In genomic region chr9:13142776-13143175, GRCh38 we compare ENCODE assay signal across 18 cellular contexts.
"Had no signal": no experiment of that assay in that cellular context is flagged by ENCODE, and none has a peak within 500 bp of the region (broad histone marks: within the 10 kb centered on the region; RNA-seq: fewer than 3 reads in every experiment).

No MANE protein-coding gene starts in this region.

- ATAC-seq: foreskin keratinocyte, left cardiac atrium, lower lobe of right lung had no signal

- DNase-seq: activated CD4-positive, alpha-beta T cell treated with anti-CD3 and anti-CD28 coated beads, Interleukin-2, amount 10 ng/mL, durations not matched to agents 24 days and 14 days; activated CD4-positive, CD25-positive, alpha-beta regulatory T cell; activated CD8-positive, alpha-beta memory T cell treated with anti-CD3 and anti-CD28 coated beads, Interleukin-2, amount 50 U/mL, for 48 hours; activated naive CD4-positive, alpha-beta T cell; cortex of kidney; effector memory CD4-positive, alpha-beta T cell; foreskin keratinocyte; left cardiac atrium; lower lobe of right lung; ovary; stimulated activated CD4-positive, alpha-beta T cell treated with anti-CD3 and anti-CD28 coated beads, Interleukin-4, amount 100 ng/mL, for 4 hours; stimulated activated CD8-positive, alpha-beta memory T cell treated with anti-CD3 and anti-CD28 coated beads, Interleukin-4, amount 100 ng/mL, for 48 hours; stimulated activated naive CD4-positive, alpha-beta T cell treated with Interleukin-2 at 50 U/mL for 16 hours; upper lobe of left lung had no signal

- H3K4me3 Mint-ChIP-seq: activated CD4-positive, alpha-beta T cell treated with anti-CD3 and anti-CD28 coated beads, Interleukin-2, amount 10 ng/mL, durations not matched to agents 24 days and 14 days; activated T-helper 1 cell treated with anti-CD3 and anti-CD28 coated beads, Interleukin-12 subunit alpha, Interleukin-12 subunit beta, Interleukin-2, Interleukin-4 antibody, amounts not matched to agents 30 ng/mL and 10 ng/mL and 1 ng/mL, durations not matched to agents 14 hours and 24 hours and 36 hours; neural crest cell; T-helper 2 cell treated with Interferon-gamma antibody and Interleukin-4, amounts not matched to agents 5 μg/mL and 100 μg/mL, for 36 hours had no signal

- H3K36me3 ChIP-seq: ovary had no signal

- H3K9me3 Mint-ChIP-seq: neural crest cell had no signal

- H3K27me3 Mint-ChIP-seq: activated CD4-positive, alpha-beta T cell treated with anti-CD3 and anti-CD28 coated beads, Interleukin-2, amount 10 ng/mL, durations not matched to agents 24 days and 14 days had no signal

- H3K9me3 ChIP-seq: lower lobe of right lung, ovary, testis, upper lobe of left lung had no signal

- H3K4me3 ChIP-seq: lower lobe of right lung, ovary, testis, upper lobe of left lung had no signal

- H3K4me1 Mint-ChIP-seq: activated CD4-positive, alpha-beta T cell treated with anti-CD3 and anti-CD28 coated beads, Interleukin-2, amount 10 ng/mL, durations not matched to agents 24 days and 14 days had no signal

- H3K27ac Mint-ChIP-seq: activated CD4-positive, alpha-beta T cell treated with anti-CD3 and anti-CD28 coated beads, Interleukin-2, amount 10 ng/mL, durations not matched to agents 24 days and 14 days; activated T-helper 1 cell treated with anti-CD3 and anti-CD28 coated beads, Interleukin-12 subunit alpha, Interleukin-12 subunit beta, Interleukin-2, Interleukin-4 antibody, amounts not matched to agents 30 ng/mL and 10 ng/mL and 1 ng/mL, durations not matched to agents 14 hours and 24 hours and 36 hours; T-helper 2 cell treated with Interferon-gamma antibody and Interleukin-4, amounts not matched to agents 5 μg/mL and 100 μg/mL, for 36 hours had no signal

- H3K27ac ChIP-seq: foreskin keratinocyte, lower lobe of right lung, ovary, testis, upper lobe of left lung had no signal

- H3K27me3 ChIP-seq: foreskin keratinocyte, ovary, testis, upper lobe of left lung had no signal
